ENCODE assay signal across 17 cellular contexts in the genomic region with DNA sequence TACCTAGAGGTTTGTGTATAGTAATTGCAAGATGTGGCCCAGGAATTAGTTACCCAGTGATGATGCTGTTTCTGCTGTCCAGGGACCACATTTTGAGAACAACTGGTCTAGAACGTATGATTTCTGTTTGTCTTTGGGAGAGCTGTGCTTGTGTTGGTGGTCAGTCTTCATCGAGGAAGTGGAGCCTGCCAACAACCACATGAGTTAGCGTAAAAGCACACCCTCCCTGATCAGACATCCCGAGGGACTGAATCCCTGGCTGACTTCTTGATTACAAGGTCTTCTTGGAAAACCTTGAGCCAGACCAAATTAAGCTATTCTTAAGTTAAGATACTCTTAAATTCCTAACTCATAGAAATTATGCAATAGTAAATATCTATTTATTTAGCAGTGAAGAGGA.
"Had no signal": no experiment of that assay in that cellular context is flagged by ENCODE, and none has a peak within 500 bp of the region (broad histone marks: within the 10 kb centered on the region; RNA-seq: fewer than 3 reads in every experiment).

No MANE protein-coding gene starts in this region.

- H3K4me3 Mint-ChIP-seq: activated naive CD8-positive, alpha-beta T cell; activated T-cell treated with anti-CD3 and anti-CD28 coated beads, Interleukin-2, amount 50 U/mL, for 24 hours; naive thymus-derived CD4-positive, alpha-beta T cell; stimulated activated effector memory CD8-positive, alpha-beta T cell treated with anti-CD3 and anti-CD28 coated beads, Interleukin-12 subunit alpha, Interleukin-12 subunit beta, amount 100 ng/mL, for 72 hours had no signal

- H3K4me3 ChIP-seq: dorsolateral prefrontal cortex, esophagus muscularis mucosa, lower lobe of right lung, smooth muscle cell, tibial nerve, vagina had no signal

- H3K27me3 Mint-ChIP-seq: activated T-cell treated with anti-CD3 and anti-CD28 coated beads, Interleukin-2, amount 50 U/mL, for 24 hours had no signal

- DNase-seq: activated CD4-positive, alpha-beta T cell treated with anti-CD3 and anti-CD28 coated beads, Interleukin-2, amount 50 U/mL, for 4 hours; activated CD4-positive, CD25-positive, alpha-beta regulatory T cell treated with anti-CD3 and anti-CD28 coated beads, Interleukin-2, amount 50 U/mL, for 72 hours; activated effector memory CD4-positive, alpha-beta T cell treated with anti-CD3 and anti-CD28 coated beads, Interleukin-2, amount 50 U/mL, for 16 hours; activated T-cell treated with anti-CD3 and anti-CD28 coated beads, Interleukin-2, amount 50 U/mL, for 24 hours; brain microvascular endothelial cell; dorsolateral prefrontal cortex; hippocampal formation; kidney glomerular epithelial cell; lower lobe of right lung; naive thymus-derived CD4-positive, alpha-beta T cell; retina had no signal

- H3K4me1 ChIP-seq: esophagus muscularis mucosa, lower lobe of right lung, vagina had no signal

- H3K9me3 ChIP-seq: esophagus muscularis mucosa, lower lobe of right lung, tibial nerve, vagina had no signal

- H3K4me2 ChIP-seq: smooth muscle cell had no signal

- H3K9me3 Mint-ChIP-seq: activated T-cell treated with anti-CD3 and anti-CD28 coated beads, Interleukin-2, amount 50 U/mL, for 24 hours; stimulated activated effector memory CD8-positive, alpha-beta T cell treated with anti-CD3 and anti-CD28 coated beads, Interleukin-12 subunit alpha, Interleukin-12 subunit beta, amount 100 ng/mL, for 72 hours had no signal

- H3K27ac ChIP-seq: brain microvascular endothelial cell, dorsolateral prefrontal cortex, esophagus muscularis mucosa, lower lobe of right lung, tibial nerve, vagina had no signal

- H3K36me3 ChIP-seq: brain microvascular endothelial cell, esophagus muscularis mucosa, lower lobe of right lung, tibial nerve, vagina had no signal

- H3K27ac Mint-ChIP-seq: activated naive CD8-positive, alpha-beta T cell; activated T-cell treated with anti-CD3 and anti-CD28 coated beads, Interleukin-2, amount 50 U/mL, for 24 hours; naive thymus-derived CD4-positive, alpha-beta T cell; stimulated activated effector memory CD8-positive, alpha-beta T cell treated with anti-CD3 and anti-CD28 coated beads, Interleukin-12 subunit alpha, Interleukin-12 subunit beta, amount 100 ng/mL, for 72 hours had no signal

- H3K36me3 Mint-ChIP-seq: activated naive CD8-positive, alpha-beta T cell; naive thymus-derived CD4-positive, alpha-beta T cell; stimulated activated effector memory CD8-positive, alpha-beta T cell treated with anti-CD3 and anti-CD28 coated beads, Interleukin-12 subunit alpha, Interleukin-12 subunit beta, amount 100 ng/mL, for 72 hours had no signal

- H3K27me3 ChIP-seq: brain microvascular endothelial cell, esophagus muscularis mucosa, tibial nerve, vagina had no signal

- ATAC-seq: lower lobe of right lung; naive thymus-derived CD4-positive, alpha-beta T cell had no signal
